In the genomic region with DNA sequence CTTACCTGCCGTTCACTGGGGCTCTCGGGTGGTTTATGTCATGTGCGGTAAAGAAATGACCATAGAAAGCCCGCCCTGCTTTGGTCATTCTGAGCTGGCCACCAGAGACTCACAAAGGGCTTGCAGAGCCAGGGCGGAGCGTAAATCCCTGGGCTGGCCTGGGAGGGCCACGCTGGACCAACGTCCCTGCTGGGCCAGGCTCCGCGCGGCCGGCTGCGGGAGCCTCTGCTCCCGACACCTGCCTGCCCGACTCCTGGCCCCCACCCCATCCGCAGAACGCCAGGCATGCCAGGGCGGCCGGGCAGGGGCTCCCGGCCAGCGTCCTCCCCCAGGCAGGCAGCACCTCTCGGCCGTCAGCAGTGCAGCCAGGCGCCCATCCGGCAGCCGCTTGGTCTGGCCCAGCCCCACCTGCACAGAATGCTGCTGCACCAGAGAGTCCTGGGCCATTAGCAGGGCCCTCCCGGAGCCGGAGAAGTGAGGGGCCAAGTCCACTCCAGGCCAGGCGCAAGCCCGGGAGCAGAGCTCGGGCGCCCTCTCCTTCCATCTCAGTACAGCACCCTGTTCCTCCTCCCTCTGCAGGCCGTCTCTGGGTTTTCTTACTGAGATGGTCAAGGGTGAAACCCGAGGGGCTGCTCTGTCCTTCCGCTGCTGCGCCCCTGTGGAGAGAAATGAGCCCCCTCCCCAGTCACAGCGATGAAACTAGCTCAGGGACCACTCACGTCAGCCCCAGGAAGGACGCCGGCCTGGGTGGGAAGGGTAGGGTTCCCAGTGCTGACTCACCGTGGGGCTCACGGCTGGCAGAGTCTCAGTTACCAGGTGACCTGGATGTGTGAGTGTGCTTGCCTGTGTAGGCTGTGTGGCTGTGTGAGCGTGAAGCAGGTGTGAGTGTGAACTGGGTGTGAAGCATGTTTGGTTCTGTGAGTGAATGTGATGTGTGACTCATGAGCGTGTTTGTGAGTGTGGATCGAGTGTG, we compare ENCODE assay signal across 13 cellular contexts.
DNase-seq lines count a peak whose midpoint lies in the region; ATAC-seq and TF ChIP-seq lines count a peak whose summit lies in the region.
"Had no signal": no experiment of that assay in that cellular context is flagged by ENCODE, and none has a peak within 500 bp of the region (broad histone marks: within the 10 kb centered on the region; RNA-seq: fewer than 3 reads in every experiment).

No MANE protein-coding gene starts in this region.

- intact Hi-C loops in stomach (cut with DNase I; ENCODE audit: low total_unique reads): no loop called here

- TF ChIP-seq CTCF in WERI-Rb-1 (IDR thresholded peaks at IDR 0.05; ENCODE audit: low read depth, low read length) (peak; percentile 71), stomach (IDR thresholded peaks at IDR 0.05) (no peak)

- H3K36me3 ChIP-seq in WERI-Rb-1 (no peaks in the 10 kb centered on the region), stomach (no peaks in the 10 kb centered on the region)

- H3K9me3 Mint-ChIP-seq in activated naive CD8-positive, alpha-beta T cell treated with anti-CD3 and anti-CD28 coated beads, Interleukin-2, amount 50 U/mL, for 24 hours: no peaks in the 10 kb centered on the region
- H3K9me3 Mint-ChIP-seq: activated naive CD8-positive, alpha-beta T cell treated with anti-CD3 and anti-CD28 coated beads for 36 hours had no signal

- H3K27ac ChIP-seq in WERI-Rb-1 (peak overlapping the region; percentile 76), stomach (peak overlapping the region in 1 of 5 donors; percentile 49)

- WGBS in stomach, 5 donors: 66 to 81% (median 67%) methylated on average over 23 to 45 of the region's 45 CpGs

- H3K27ac Mint-ChIP-seq in activated naive CD8-positive, alpha-beta T cell treated with anti-CD3 and anti-CD28 coated beads, Interleukin-2, amount 50 U/mL, for 24 hours: no peak overlapping the region
- H3K27ac Mint-ChIP-seq: activated naive CD8-positive, alpha-beta T cell treated with anti-CD3 and anti-CD28 coated beads for 36 hours; memory B cell had no signal

- no peak for ATAC-seq in activated naive CD8-positive, alpha-beta T cell treated with anti-CD3 and anti-CD28 coated beads, Interleukin-2, amount 50 U/mL, for 24 hours

- DNase-seq in activated CD8-positive, alpha-beta memory T cell treated with anti-CD3 and anti-CD28 coated beads, Interleukin-2, amount 50 U/mL, for 48 hours: peak; percentile 39
- DNase-seq in activated CD8-positive, alpha-beta memory T cell treated with anti-CD3 and anti-CD28 coated beads, Interleukin-2, amount 50 U/mL, for 4 hours: no peak
- DNase-seq in WERI-Rb-1: peak; percentile 80
- DNase-seq in left kidney (ENCODE audit: low read depth, low spot score): peak; percentile 70
- no peak for DNase-seq in stomach
- DNase-seq in pons (ENCODE audit: low spot score): no peak
- no peak for DNase-seq in epidermal melanocyte (ENCODE audit: insufficient read length, low spot score)
- DNase-seq in activated naive CD8-positive, alpha-beta T cell treated with anti-CD3 and anti-CD28 coated beads, Interleukin-2, amount 50 U/mL, for 24 hours: no peak
- DNase-seq: ACHN; activated naive CD8-positive, alpha-beta T cell treated with anti-CD3 and anti-CD28 coated beads for 36 hours; NCI-H187 treated with DMSO at 0.1 percent for 48 hours; trophoblast cell had no signal

- TF ChIP-seq EP300 in stomach (IDR thresholded peaks at IDR 0.05): no peak

- H3K4me3 ChIP-seq in WERI-Rb-1 (ENCODE audit: low read depth, low read length): peak overlapping the region; percentile 59
- H3K4me3 ChIP-seq in stomach: peak overlapping the region in 3 of 4 donors; percentile 10 to 38 (median 24)

- no peak overlapping the region for H3K4me3 Mint-ChIP-seq in activated naive CD8-positive, alpha-beta T cell treated with anti-CD3 and anti-CD28 coated beads, Interleukin-2, amount 50 U/mL, for 24 hours
- H3K4me3 Mint-ChIP-seq: activated naive CD8-positive, alpha-beta T cell treated with anti-CD3 and anti-CD28 coated beads for 36 hours; memory B cell had no signal

- TF ChIP-seq POLR2A in stomach (IDR thresholded peaks at IDR 0.05): no peak

- H3K36me3 Mint-ChIP-seq in activated naive CD8-positive, alpha-beta T cell treated with anti-CD3 and anti-CD28 coated beads, Interleukin-2, amount 50 U/mL, for 24 hours (ENCODE audit: low read depth): no peaks in the 10 kb centered on the region
- H3K36me3 Mint-ChIP-seq: activated naive CD8-positive, alpha-beta T cell treated with anti-CD3 and anti-CD28 coated beads for 36 hours; memory B cell had no signal

- H3K27me3 ChIP-seq in WERI-Rb-1 (ENCODE audit: insufficient read depth, low read depth, severe bottlenecking) (no peaks in the 10 kb centered on the region), stomach (no peaks in the 10 kb centered on the region)

- H3K27me3 Mint-ChIP-seq in activated naive CD8-positive, alpha-beta T cell treated with anti-CD3 and anti-CD28 coated beads, Interleukin-2, amount 50 U/mL, for 24 hours: no peaks in the 10 kb centered on the region

- H3K4me1 Mint-ChIP-seq in activated naive CD8-positive, alpha-beta T cell treated with anti-CD3 and anti-CD28 coated beads, Interleukin-2, amount 50 U/mL, for 24 hours: no peaks in the 10 kb centered on the region
- H3K4me1 Mint-ChIP-seq: activated naive CD8-positive, alpha-beta T cell treated with anti-CD3 and anti-CD28 coated beads for 36 hours had no signal

- H3K9me3 ChIP-seq in WERI-Rb-1 (ENCODE audit: severe bottlenecking): no peaks in the 10 kb centered on the region
- no peaks in the 10 kb centered on the region for H3K9me3 ChIP-seq in stomach

- peaks cover 0 to 2% (median 0%) of the 10 kb centered on the region in 4 donors for H3K4me1 ChIP-seq in stomach

Comparison
In these comparisons a context has a peak if more than half of its experiments do, and no peak if none do; other contexts are left out.
1. DNase-seq: peak in activated CD8-positive, alpha-beta memory T cell treated with anti-CD3 and anti-CD28 coated beads, Interleukin-2, amount 50 U/mL, for 48 hours (single experiment), WERI-Rb-1 (single experiment) and left kidney (single experiment); none in activated CD8-positive, alpha-beta memory T cell treated with anti-CD3 and anti-CD28 coated beads, Interleukin-2, amount 50 U/mL, for 4 hours (single experiment), stomach (single experiment), pons (single experiment), epidermal melanocyte (single experiment) and activated naive CD8-positive, alpha-beta T cell treated with anti-CD3 and anti-CD28 coated beads, Interleukin-2, amount 50 U/mL, for 24 hours (single experiment).